In the genomic region with DNA sequence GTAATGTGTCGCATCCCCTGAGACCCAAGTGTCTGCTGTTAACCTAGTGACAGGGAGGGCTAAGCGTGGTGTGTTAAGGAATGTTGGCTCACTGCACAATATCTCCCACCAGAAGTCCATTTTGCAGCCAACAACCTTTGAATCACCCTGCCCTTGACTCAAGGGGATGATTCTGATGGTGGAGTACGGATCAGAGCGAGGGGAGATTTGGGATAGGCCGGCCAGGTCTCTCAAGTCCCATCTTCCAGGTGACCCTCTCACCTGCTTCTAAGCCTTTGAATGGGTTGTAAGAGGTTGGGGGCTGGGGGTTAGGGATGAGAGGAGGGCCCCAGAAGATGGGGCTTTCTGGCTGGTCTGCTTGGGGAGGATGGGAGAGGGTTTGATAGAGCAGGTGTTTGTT, we compare ENCODE assay signal across 11 cellular contexts.
"Had no signal": no experiment of that assay in that cellular context is flagged by ENCODE, and none has a peak within 500 bp of the region (broad histone marks: within the 10 kb centered on the region; RNA-seq: fewer than 3 reads in every experiment).

No MANE protein-coding gene starts in this region.

- DNase-seq: activated CD4-positive, alpha-beta T cell treated with anti-CD3 and anti-CD28 coated beads for 48 hours; activated CD8-positive, alpha-beta memory T cell treated with anti-CD3 and anti-CD28 coated beads for 24 hours; activated effector memory CD4-positive, alpha-beta T cell treated with anti-CD3 and anti-CD28 coated beads, Interleukin-2, amount 50 U/mL, for 16 hours; effector CD4-positive, alpha-beta T cell; heart right ventricle; islet precursor cell; left lung; right lobe of liver; spleen; stimulated activated CD4-positive, alpha-beta T cell treated with anti-CD3 and anti-CD28 coated beads, Interleukin-1b, Interleukin-23, amount 100 ng/mL, for 48 hours; stimulated activated naive CD8-positive, alpha-beta T cell treated with anti-CD3 and anti-CD28 coated beads, Interleukin-15, Interleukin-2, amounts not matched to agents 100 U/mL and 50 U/mL, for 24 hours had no signal

- ATAC-seq: stimulated activated naive CD8-positive, alpha-beta T cell treated with anti-CD3 and anti-CD28 coated beads, Interleukin-15, Interleukin-2, amounts not matched to agents 100 U/mL and 50 U/mL, for 24 hours had no signal
